Comparison of ENCODE assay signal across 8 cellular contexts in genomic region chr21:36630485-36631206, GRCh38.
DNase-seq lines count a peak whose midpoint lies in the region; ATAC-seq and TF ChIP-seq lines count a peak whose summit lies in the region.

No MANE protein-coding gene starts in this region.

- peak; percentile 38 for TF ChIP-seq CTCF in activated B cell treated with CpG ODN at 0.5 μM for 24 hours (IDR thresholded peaks at IDR 0.05)
- peak; percentile 79 for TF ChIP-seq CTCF in lower lobe of right lung (IDR thresholded peaks at IDR 0.05)

- peaks cover 7% of the 10 kb centered on the region for H3K27me3 ChIP-seq in lower lobe of right lung (ENCODE audit: low read depth)

- H3K4me3 Mint-ChIP-seq in activated B cell treated with CpG ODN at 0.5 μM for 24 hours: no peak overlapping the region

- intact Hi-C loops in activated B cell treated with CpG ODN at 0.5 μM for 24 hours (cut with micrococcal nuclease) (loop anchor here (5.0 kb wide), 1 partner anchor 488 kb away; no protein-coding TSS in a partner anchor), lower lobe of right lung (cut with DNase I) (no loop called here)

- H3K27ac Mint-ChIP-seq in activated B cell treated with CpG ODN at 0.5 μM for 24 hours: no peak overlapping the region

- ATAC-seq in activated B cell treated with CpG ODN at 0.5 μM for 24 hours (ENCODE audit: low read depth): no peak
- peak; percentile 68 to 79 for ATAC-seq in lower lobe of right lung
- no peak for ATAC-seq in GM21515 (IDR thresholded peaks at IDR 0.05; ENCODE audit: unreplicated experiment)

- no peaks in the 10 kb centered on the region for H3K4me1 Mint-ChIP-seq in activated B cell treated with CpG ODN at 0.5 μM for 24 hours

- H3K4me3 ChIP-seq in lower lobe of right lung: no peak overlapping the region

- no peak overlapping the region for H3K27ac ChIP-seq in lower lobe of right lung

- no peaks in the 10 kb centered on the region for H3K36me3 Mint-ChIP-seq in activated B cell treated with CpG ODN at 0.5 μM for 24 hours (ENCODE audit: low read depth)

- H3K9me3 ChIP-seq in lower lobe of right lung: no peaks in the 10 kb centered on the region

- CTCF ChIA-PET in activated B cell treated with CpG ODN at 0.5 μM for 24 hours (lab: Charles Lee): interaction anchor here (0.6 to 2.1 kb wide), 9 partner anchors 9 to 379 kb away, joined by 3 to 10 read pairs (median 4); no protein-coding TSS in a partner anchor

- H3K27me3 Mint-ChIP-seq in activated B cell treated with CpG ODN at 0.5 μM for 24 hours: peaks cover 10% of the 10 kb centered on the region

- H3K4me1 ChIP-seq in lower lobe of right lung: no peaks in the 10 kb centered on the region

- POLR2A ChIA-PET in activated B cell treated with CpG ODN at 0.5 μM for 24 hours (lab: Charles Lee): interaction anchor here (0.5 kb wide), 1 partner anchor 115 kb away, joined by 3 read pairs; no protein-coding TSS in a partner anchor

- DNase-seq in NCI-H446 (lab: John Stamatoyannopoulos, UW): peak; percentile 14 to 68
- DNase-seq in NCI-H446 treated with DMSO at 0.1 percent for 48 hours (lab: John Stamatoyannopoulos, UW): no peak
- peak; percentile 49 for DNase-seq in NCI-H1694 treated with DMSO at 0.1 percent for 48 hours (lab: John Stamatoyannopoulos, UW)
- DNase-seq in activated B cell treated with CpG ODN at 0.5 μM for 24 hours: peak; percentile 27
- peak; percentile 17 for DNase-seq in central memory CD4-positive, alpha-beta T cell
- DNase-seq in lower lobe of right lung: peak; percentile 67
- DNase-seq in stimulated activated CD8-positive, alpha-beta memory T cell treated with anti-CD3 and anti-CD28 coated beads, Interleukin-4, amount 100 ng/mL, for 1 hour (ENCODE audit: low read depth in 2 of 2, low spot score in 1 of 2): peak; percentile 44

- peaks cover 6% of the 10 kb centered on the region for H3K9me3 Mint-ChIP-seq in activated B cell treated with CpG ODN at 0.5 μM for 24 hours

- no peaks in the 10 kb centered on the region for H3K36me3 ChIP-seq in lower lobe of right lung

Comparison
In these comparisons a context has a peak if more than half of its experiments do, and no peak if none do; other contexts are left out.
1. ATAC-seq: peak in lower lobe of right lung (2 of 2); none in activated B cell treated with CpG ODN at 0.5 μM for 24 hours (single experiment) and GM21515 (single experiment).